In genomic region chr2:237920673-237921072, GRCh38 we compare ENCODE assay signal across 1 cellular context.
A peak's percentile ranks its signal among the peaks of the same experiment; 100 is the strongest.
TF ChIP-seq lines count a peak whose summit lies in the region.

No MANE protein-coding gene starts in this region.

TF ChIP-seq in IMR-90, 13 proteins besides CTCF, POLR2A, EP300 and RAD21:
- TF ChIP-seq BHLHE40 (IDR thresholded peaks at IDR 0.05; ENCODE audit: low read depth, low read length) (0 out of 2 replicates have a peak, but pooled peaks have one; percentile 5), ELK1 (IDR thresholded peaks at IDR 0.05; ENCODE audit: borderline replicate concordance, low read depth, low read length) (no peak)
